15 cellular contexts compared by ENCODE assay signal in the genomic region with DNA sequence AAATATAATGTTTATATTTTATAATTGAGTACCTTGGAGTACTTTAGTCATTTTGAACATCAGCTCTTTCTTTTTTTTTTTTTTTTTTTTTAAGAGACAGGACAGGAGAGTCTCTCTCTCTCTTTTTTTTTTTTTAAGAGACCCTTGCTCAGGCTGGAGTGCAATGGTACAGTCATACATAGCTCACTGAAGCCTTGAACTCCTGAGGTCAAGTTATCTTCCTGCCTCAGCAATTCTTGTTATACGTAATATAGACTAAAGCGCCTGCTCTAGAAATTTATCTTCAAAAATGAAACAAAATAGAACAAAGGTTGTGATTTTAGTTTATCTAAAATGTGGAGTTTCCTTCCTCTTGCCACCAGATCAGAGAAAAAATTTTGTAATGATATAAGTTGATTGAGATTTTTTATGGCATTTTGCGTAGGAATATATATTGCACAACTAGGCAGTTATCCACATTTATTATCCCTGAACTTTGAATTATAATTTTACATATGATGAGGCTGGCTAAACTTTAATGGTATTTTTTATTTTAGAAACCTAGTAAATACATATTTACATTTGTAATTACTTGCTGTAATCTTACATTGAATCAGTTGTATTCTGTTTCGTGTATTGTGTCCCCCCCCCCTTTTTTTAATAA.
"Had no signal": no experiment of that assay in that cellular context is flagged by ENCODE, and none has a peak within 500 bp of the region (broad histone marks: within the 10 kb centered on the region; RNA-seq: fewer than 3 reads in every experiment).

No MANE protein-coding gene starts in this region.

- ATAC-seq: activated T-cell treated with anti-CD3 and anti-CD28 coated beads, Interleukin-2, amount 50 U/mL, for 4 hours; heart left ventricle; left ventricle myocardium superior had no signal

- H3K27me3 ChIP-seq: heart left ventricle, right atrium auricular region, stomach, vagina had no signal

- H3K4me1 ChIP-seq: heart left ventricle, right atrium auricular region, stomach, vagina had no signal

- H3K27ac ChIP-seq: heart left ventricle, right atrium auricular region, stomach, vagina had no signal

- DNase-seq: activated CD4-positive, alpha-beta T cell treated with anti-CD3 and anti-CD28 coated beads, Interleukin-2, amount 10 ng/mL, durations not matched to agents 24 days and 14 days; activated CD4-positive, CD25-positive, alpha-beta regulatory T cell; activated CD8-positive, alpha-beta memory T cell treated with anti-CD3 and anti-CD28 coated beads, Interleukin-2, amount 50 U/mL, for 4 hours; activated gamma-delta T cell; activated T-cell treated with anti-CD3 and anti-CD28 coated beads, Interleukin-2, amount 50 U/mL, for 4 hours; endodermal cell; heart left ventricle; kidney glomerular epithelial cell; left ventricle myocardium superior; naive B cell; stomach; trophoblast cell had no signal

- H3K9me3 ChIP-seq: heart left ventricle, right atrium auricular region, stomach, vagina had no signal

- H3K4me3 ChIP-seq: heart left ventricle, right atrium auricular region, stomach, vagina had no signal

- FAIRE-seq: astrocyte had no signal
